12 cellular contexts compared by ENCODE assay signal in the genomic region with DNA sequence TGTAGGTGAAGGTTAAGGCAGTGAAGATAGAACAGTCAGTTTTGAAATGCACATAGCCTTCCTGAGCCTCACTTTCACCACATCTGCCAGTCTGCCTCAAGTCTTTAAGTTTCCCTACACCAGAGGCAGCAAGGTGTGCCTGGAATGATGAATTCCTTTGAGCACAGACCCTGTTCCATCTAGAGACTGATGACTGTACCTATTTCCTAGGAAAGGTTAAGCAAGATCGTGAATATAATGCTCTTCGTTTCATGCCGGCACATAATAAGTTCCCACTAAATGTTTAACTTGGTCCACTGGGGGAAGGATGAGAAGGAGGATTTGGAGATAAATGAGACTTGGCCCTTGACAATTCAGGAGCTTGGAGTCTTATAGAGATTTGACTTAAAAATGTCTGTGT.
DNase-seq lines count a peak whose midpoint lies in the region; ATAC-seq and TF ChIP-seq lines count a peak whose summit lies in the region.
"Had no signal": no experiment of that assay in that cellular context is flagged by ENCODE, and none has a peak within 500 bp of the region (broad histone marks: within the 10 kb centered on the region; RNA-seq: fewer than 3 reads in every experiment).

No MANE protein-coding gene starts in this region.

- CTCF ChIA-PET in activated CD4-positive, alpha-beta T cell treated with anti-CD3 and anti-CD28 coated beads for 36 hours (lab: Charles Lee), result interaction anchor here (2.9 to 3.9 kb wide), 2 partner anchors 11 to 556 kb away, joined by 22 to 35 read pairs; no protein-coding TSS in a partner anchor
- CTCF ChIA-PET in MCF 10A (lab: Yijun Ruan, JAX), result interaction anchor here (0.6 to 1.2 kb wide), 6 partner anchors 173 to 660 kb away, joined by 3 to 4 read pairs (median 4); a partner anchor contains a TSS

- no peak for ATAC-seq in activated CD4-positive, alpha-beta T cell treated with anti-CD3 and anti-CD28 coated beads for 36 hours

- TF ChIP-seq CTCF in MCF 10A (IDR thresholded peaks at IDR 0.05; ENCODE audit: unreplicated experiment), result no peak
- TF ChIP-seq CTCF in suprapubic skin (IDR thresholded peaks at IDR 0.05), result no peak
- TF ChIP-seq CTCF in WERI-Rb-1 (IDR thresholded peaks at IDR 0.05; ENCODE audit: low read depth, low read length), result no peak

- 90 to 100% methylated on average over 2 to 3 of the region's 3 CpGs for WGBS in mesodermal cell (ENCODE audit: insufficient coverage in 2 of 2), 2 experiments
- 100% methylated on average over 3 of the region's 3 CpGs for WGBS in suprapubic skin

- H3K36me3 Mint-ChIP-seq in activated CD4-positive, alpha-beta T cell treated with anti-CD3 and anti-CD28 coated beads for 36 hours (ENCODE audit: low read depth), result peaks cover 14% of the 10 kb centered on the region
- H3K36me3 Mint-ChIP-seq in MCF 10A (ENCODE audit: insufficient read depth, unreplicated experiment), result no peaks in the 10 kb centered on the region

- no peaks in the 10 kb centered on the region for H3K9me3 ChIP-seq in mesodermal cell (ENCODE audit: control insufficient read depth, low read length)
- no peaks in the 10 kb centered on the region for H3K9me3 ChIP-seq in suprapubic skin
- no peaks in the 10 kb centered on the region for H3K9me3 ChIP-seq in WERI-Rb-1 (ENCODE audit: severe bottlenecking)

- no peaks in the 10 kb centered on the region for H3K27me3 ChIP-seq in suprapubic skin
- no peaks in the 10 kb centered on the region for H3K27me3 ChIP-seq in WERI-Rb-1 (ENCODE audit: insufficient read depth, low read depth, severe bottlenecking)

- no peak for TF ChIP-seq EP300 in suprapubic skin (IDR thresholded peaks at IDR 0.05)

- intact Hi-C loops in activated CD4-positive, alpha-beta T cell treated with anti-CD3 and anti-CD28 coated beads for 36 hours (cut with DNase I, micrococcal nuclease), result loop anchor here (1.0 to 5.0 kb wide), 8 partner anchors 124 to 656 kb away; no protein-coding TSS in a partner anchor
- intact Hi-C loops in MCF 10A (cut with micrococcal nuclease) (loop anchor here (2.0 to 10.0 kb wide), 2 partner anchors 141 to 553 kb away; a partner anchor contains a TSS), head of caudate nucleus (cut with DNase I) (no loop called here), posterior vena cava (cut with DNase I) (no loop called here)

- no peaks in the 10 kb centered on the region for H3K27me3 Mint-ChIP-seq in activated CD4-positive, alpha-beta T cell treated with anti-CD3 and anti-CD28 coated beads for 36 hours
- H3K27me3 Mint-ChIP-seq in MCF 10A (ENCODE audit: insufficient read depth, unreplicated experiment), result no peaks in the 10 kb centered on the region

- TF ChIP-seq POLR2A in suprapubic skin (IDR thresholded peaks at IDR 0.05), result no peak

- DNase-seq in activated CD4-positive, alpha-beta T cell treated with anti-CD3 and anti-CD28 coated beads for 36 hours, result no peak
- DNase-seq in activated CD4-positive, alpha-beta T cell treated with anti-CD3 and anti-CD28 coated beads for 4 hours, result no peak
- DNase-seq in MCF 10A (ENCODE audit: unreplicated experiment) (peak; percentile 47), suprapubic skin (ENCODE audit: low spot score in 2 of 2) (no peak), head of caudate nucleus (no peak), posterior vena cava (ENCODE audit: low spot score) (no peak), WERI-Rb-1 (no peak)
- DNase-seq: activated CD4-positive, alpha-beta T cell treated with anti-CD3 and anti-CD28 coated beads for 1 hour; activated naive CD4-positive, alpha-beta T cell treated with Interleukin-2 at 50 U/mL for 16 hours; effector CD4-positive, alpha-beta T cell; occipital lobe had no signal

- no peaks in the 10 kb centered on the region for H3K9me3 Mint-ChIP-seq in activated CD4-positive, alpha-beta T cell treated with anti-CD3 and anti-CD28 coated beads for 36 hours (ENCODE audit: low read depth)
- H3K9me3 Mint-ChIP-seq in MCF 10A (ENCODE audit: unreplicated experiment), result no peaks in the 10 kb centered on the region

- no TSS peak for BruUV-seq in MCF 10A (replicated peaks; lab: Mats Ljungman, UMichigan)

- H3K4me1 ChIP-seq in mesodermal cell (ENCODE audit: control insufficient read depth, insufficient read depth, low read length, poor library complexity, severe bottlenecking) (peaks cover 65% of the 10 kb centered on the region), suprapubic skin (peaks cover 40% of the 10 kb centered on the region)

- peak overlapping the region; percentile 69 for H3K27ac Mint-ChIP-seq in activated CD4-positive, alpha-beta T cell treated with anti-CD3 and anti-CD28 coated beads for 36 hours
- H3K27ac Mint-ChIP-seq in MCF 10A (ENCODE audit: low read depth, unreplicated experiment), result peak overlapping the region; percentile 57

- peak overlapping the region; percentile 96 for H3K27ac ChIP-seq in mesodermal cell (ENCODE audit: low read depth, low read length, severe bottlenecking)
- peak overlapping the region; percentile 10 for H3K27ac ChIP-seq in suprapubic skin
- H3K27ac ChIP-seq in WERI-Rb-1, result no peak overlapping the region

- no peak overlapping the region for H3K4me3 Mint-ChIP-seq in activated CD4-positive, alpha-beta T cell treated with anti-CD3 and anti-CD28 coated beads for 36 hours
- H3K4me3 Mint-ChIP-seq in MCF 10A (ENCODE audit: unreplicated experiment), result no peak overlapping the region

- H3K36me3 ChIP-seq in mesodermal cell (ENCODE audit: control insufficient read depth, insufficient read depth, low read length), result peaks cover 13% of the 10 kb centered on the region
- no peaks in the 10 kb centered on the region for H3K36me3 ChIP-seq in suprapubic skin
- H3K36me3 ChIP-seq in WERI-Rb-1, result no peaks in the 10 kb centered on the region

- peaks cover 77% of the 10 kb centered on the region for H3K4me1 Mint-ChIP-seq in activated CD4-positive, alpha-beta T cell treated with anti-CD3 and anti-CD28 coated beads for 36 hours
- H3K4me1 Mint-ChIP-seq in MCF 10A (ENCODE audit: insufficient read depth, unreplicated experiment), result peaks cover 48% of the 10 kb centered on the region

- H3K4me3 ChIP-seq in mesodermal cell (ENCODE audit: extremely low read depth, insufficient read depth, low read length, poor library complexity, severe bottlenecking) (no peak overlapping the region), suprapubic skin (no peak overlapping the region), WERI-Rb-1 (ENCODE audit: low read depth, low read length) (no peak overlapping the region)

- POLR2A ChIA-PET in activated CD4-positive, alpha-beta T cell treated with anti-CD3 and anti-CD28 coated beads for 36 hours (lab: Charles Lee), result interaction anchor here (0.6 to 2.7 kb wide), 2 partner anchors 11 to 405 kb away, joined by 3 to 27 read pairs; no protein-coding TSS in a partner anchor
- POLR2A ChIA-PET in MCF 10A (lab: Yijun Ruan, JAX), result interaction anchor here (0.8 to 2.3 kb wide), 5 partner anchors 17 to 557 kb away, joined by 3 to 12 read pairs (median 3); no protein-coding TSS in a partner anchor

Comparison
In these comparisons a context has a peak if more than half of its experiments do, and no peak if none do; other contexts are left out.
1. intact Hi-C loops: an anchor here in activated CD4-positive, alpha-beta T cell treated with anti-CD3 and anti-CD28 coated beads for 36 hours (1.0 to 5.0 kb wide) and MCF 10A (2.0 to 10.0 kb wide); none called in head of caudate nucleus and posterior vena cava.